2 cellular contexts compared by ENCODE assay signal in genomic region chr15:72781621-72782020, GRCh38.
TF ChIP-seq lines count a peak whose summit lies in the region.

No MANE protein-coding gene starts in this region.

TF ChIP-seq in SK-N-SH, 30 proteins besides CTCF, POLR2A, EP300 and RAD21 (continued from another document):
- no peak for TF ChIP-seq REST (IDR thresholded peaks at IDR 0.05; ENCODE audit: low read depth, low read length)
- TF ChIP-seq FOXM1 (IDR thresholded peaks at IDR 0.05; ENCODE audit: low read depth), result no peak
- no peak for TF ChIP-seq TAF1 (IDR thresholded peaks at IDR 0.05; ENCODE audit: borderline replicate concordance, low read depth, low read length)
- no peak for TF ChIP-seq ELF1 (IDR thresholded peaks at IDR 0.05)
- TF ChIP-seq SMC3 (IDR thresholded peaks at IDR 0.05; ENCODE audit: low read depth, low read length), result no peak
- TF ChIP-seq IRF3 (IDR thresholded peaks at IDR 0.05; ENCODE audit: low read depth, low read length), result no peak
- TF ChIP-seq USF1 (IDR thresholded peaks at IDR 0.05; ENCODE audit: borderline replicate concordance, low read depth), result no peak
- no peak for TF ChIP-seq MEF2A (IDR thresholded peaks at IDR 0.05; ENCODE audit: borderline replicate concordance, low read depth)
- TF ChIP-seq FOSL2 (IDR thresholded peaks at IDR 0.05; ENCODE audit: borderline replicate concordance, low read depth), result no peak
- no peak for TF ChIP-seq TEAD4 (IDR thresholded peaks at IDR 0.05; ENCODE audit: borderline replicate concordance, insufficient read depth)
- TF ChIP-seq MXI1 (IDR thresholded peaks at IDR 0.05; ENCODE audit: low read depth, low read length), result no peak
- no peak for TF ChIP-seq RCOR1 (IDR thresholded peaks at IDR 0.05; ENCODE audit: low read length)
- TF ChIP-seq, protein P1, sequence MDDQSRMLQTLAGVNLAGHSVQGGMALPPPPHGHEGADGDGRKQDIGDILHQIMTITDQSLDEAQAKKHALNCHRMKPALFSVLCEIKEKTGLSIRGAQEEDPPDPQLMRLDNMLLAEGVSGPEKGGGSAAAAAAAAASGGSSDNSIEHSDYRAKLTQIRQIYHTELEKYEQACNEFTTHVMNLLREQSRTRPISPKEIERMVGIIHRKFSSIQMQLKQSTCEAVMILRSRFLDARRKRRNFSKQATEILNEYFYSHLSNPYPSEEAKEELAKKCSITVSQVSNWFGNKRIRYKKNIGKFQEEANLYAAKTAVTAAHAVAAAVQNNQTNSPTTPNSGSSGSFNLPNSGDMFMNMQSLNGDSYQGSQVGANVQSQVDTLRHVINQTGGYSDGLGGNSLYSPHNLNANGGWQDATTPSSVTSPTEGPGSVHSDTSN (IDR thresholded peaks at IDR 0.05), result no peak

TF ChIP-seq in SK-N-SH treated with all-trans-retinoic acid at 6 μM for 48 hours, 23 proteins besides CTCF, POLR2A, EP300 and RAD21 (continued from another document):
- TF ChIP-seq, protein P2, sequence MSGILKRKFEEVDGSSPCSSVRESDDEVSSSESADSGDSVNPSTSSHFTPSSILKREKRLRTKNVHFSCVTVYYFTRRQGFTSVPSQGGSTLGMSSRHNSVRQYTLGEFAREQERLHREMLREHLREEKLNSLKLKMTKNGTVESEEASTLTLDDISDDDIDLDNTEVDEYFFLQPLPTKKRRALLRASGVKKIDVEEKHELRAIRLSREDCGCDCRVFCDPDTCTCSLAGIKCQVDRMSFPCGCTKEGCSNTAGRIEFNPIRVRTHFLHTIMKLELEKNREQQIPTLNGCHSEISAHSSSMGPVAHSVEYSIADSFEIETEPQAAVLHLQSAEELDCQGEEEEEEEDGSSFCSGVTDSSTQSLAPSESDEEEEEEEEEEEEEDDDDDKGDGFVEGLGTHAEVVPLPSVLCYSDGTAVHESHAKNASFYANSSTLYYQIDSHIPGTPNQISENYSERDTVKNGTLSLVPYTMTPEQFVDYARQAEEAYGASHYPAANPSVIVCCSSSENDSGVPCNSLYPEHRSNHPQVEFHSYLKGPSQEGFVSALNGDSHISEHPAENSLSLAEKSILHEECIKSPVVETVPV (CRISPR knock-in tag; IDR thresholded peaks at IDR 0.05), result no peak
- TF ChIP-seq CSDC2 (CRISPR knock-in tag; IDR thresholded peaks at IDR 0.05), result no peak
- TF ChIP-seq GLIS3 (CRISPR knock-in tag; IDR thresholded peaks at IDR 0.05), result no peak
- TF ChIP-seq TOX (CRISPR knock-in tag; IDR thresholded peaks at IDR 0.05; ENCODE audit: borderline replicate concordance), result no peak
- no peak for TF ChIP-seq OSR1 (CRISPR knock-in tag; IDR thresholded peaks at IDR 0.05)
- TF ChIP-seq, protein P3, sequence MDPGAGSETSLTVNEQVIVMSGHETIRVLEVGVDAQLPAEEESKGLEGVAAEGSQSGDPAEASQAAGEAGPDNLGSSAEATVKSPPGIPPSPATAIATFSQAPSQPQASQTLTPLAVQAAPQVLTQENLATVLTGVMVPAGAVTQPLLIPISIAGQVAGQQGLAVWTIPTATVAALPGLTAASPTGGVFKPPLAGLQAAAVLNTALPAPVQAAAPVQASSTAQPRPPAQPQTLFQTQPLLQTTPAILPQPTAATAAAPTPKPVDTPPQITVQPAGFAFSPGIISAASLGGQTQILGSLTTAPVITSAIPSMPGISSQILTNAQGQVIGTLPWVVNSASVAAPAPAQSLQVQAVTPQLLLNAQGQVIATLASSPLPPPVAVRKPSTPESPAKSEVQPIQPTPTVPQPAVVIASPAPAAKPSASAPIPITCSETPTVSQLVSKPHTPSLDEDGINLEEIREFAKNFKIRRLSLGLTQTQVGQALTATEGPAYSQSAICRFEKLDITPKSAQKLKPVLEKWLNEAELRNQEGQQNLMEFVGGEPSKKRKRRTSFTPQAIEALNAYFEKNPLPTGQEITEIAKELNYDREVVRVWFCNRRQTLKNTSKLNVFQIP (CRISPR knock-in tag; IDR thresholded peaks at IDR 0.05; ENCODE audit: borderline replicate concordance, low read depth), result no peak
- no peak for TF ChIP-seq ZNF70 (CRISPR knock-in tag; IDR thresholded peaks at IDR 0.05)
- TF ChIP-seq ARNTL (CRISPR knock-in tag; IDR thresholded peaks at IDR 0.05; ENCODE audit: borderline replicate concordance, low read depth), result no peak
- TF ChIP-seq ZFP30 (CRISPR knock-in tag; IDR thresholded peaks at IDR 0.05), result no peak
- TF ChIP-seq, protein P4, sequence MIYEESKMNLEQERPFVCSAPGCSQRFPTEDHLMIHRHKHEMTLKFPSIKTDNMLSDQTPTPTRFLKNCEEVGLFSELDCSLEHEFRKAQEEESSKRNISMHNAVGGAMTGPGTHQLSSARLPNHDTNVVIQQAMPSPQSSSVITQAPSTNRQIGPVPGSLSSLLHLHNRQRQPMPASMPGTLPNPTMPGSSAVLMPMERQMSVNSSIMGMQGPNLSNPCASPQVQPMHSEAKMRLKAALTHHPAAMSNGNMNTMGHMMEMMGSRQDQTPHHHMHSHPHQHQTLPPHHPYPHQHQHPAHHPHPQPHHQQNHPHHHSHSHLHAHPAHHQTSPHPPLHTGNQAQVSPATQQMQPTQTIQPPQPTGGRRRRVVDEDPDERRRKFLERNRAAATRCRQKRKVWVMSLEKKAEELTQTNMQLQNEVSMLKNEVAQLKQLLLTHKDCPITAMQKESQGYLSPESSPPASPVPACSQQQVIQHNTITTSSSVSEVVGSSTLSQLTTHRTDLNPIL (CRISPR knock-in tag; IDR thresholded peaks at IDR 0.05; ENCODE audit: low read depth), result no peak
- TF ChIP-seq ISL1 (CRISPR knock-in tag; IDR thresholded peaks at IDR 0.05), result no peak
- no peak for TF ChIP-seq BACH2 (CRISPR knock-in tag; IDR thresholded peaks at IDR 0.05; ENCODE audit: borderline replicate concordance)
- TF ChIP-seq ESRRG (CRISPR knock-in tag; IDR thresholded peaks at IDR 0.05), result no peak
- TF ChIP-seq ZNF8 (CRISPR knock-in tag; IDR thresholded peaks at IDR 0.05), result no peak
- TF ChIP-seq TCF4 (CRISPR knock-in tag; IDR thresholded peaks at IDR 0.05; ENCODE audit: borderline replicate concordance), result no peak
- no peak for TF ChIP-seq ZC3H10 (CRISPR knock-in tag; IDR thresholded peaks at IDR 0.05)
- TF ChIP-seq SNAI2 (CRISPR knock-in tag; IDR thresholded peaks at IDR 0.05), result no peak
